1 cellular context compared by ENCODE assay signal in genomic region chr21:28818663-28819278, GRCh38.
TF ChIP-seq lines count a peak whose summit lies in the region.

No MANE protein-coding gene starts in this region.

TF ChIP-seq in IMR-90, 13 proteins besides CTCF, POLR2A, EP300 and RAD21:
- TF ChIP-seq USF2 (IDR thresholded peaks at IDR 0.05; ENCODE audit: low read depth, low read length) = no peak
- TF ChIP-seq BHLHE40 (IDR thresholded peaks at IDR 0.05; ENCODE audit: low read depth, low read length) = no peak
- TF ChIP-seq ELK1 (IDR thresholded peaks at IDR 0.05; ENCODE audit: borderline replicate concordance, low read depth, low read length) = no peak
- no peak for TF ChIP-seq FOS (IDR thresholded peaks at IDR 0.05; ENCODE audit: low read depth, low read length)
- TF ChIP-seq RFX5 (IDR thresholded peaks at IDR 0.05; ENCODE audit: low read depth, low read length) = no peak
- no peak for TF ChIP-seq RCOR1 (IDR thresholded peaks at IDR 0.05; ENCODE audit: insufficient replicate concordance, low read length)
- TF ChIP-seq MAZ (IDR thresholded peaks at IDR 0.05; ENCODE audit: borderline replicate concordance, low read depth, low read length) = no peak
- no peak for TF ChIP-seq NFE2L2 (IDR thresholded peaks at IDR 0.05; ENCODE audit: low read depth, low read length)
- TF ChIP-seq CEBPB (IDR thresholded peaks at IDR 0.05; ENCODE audit: low read depth, low read length) = no peak
- no peak for TF ChIP-seq CHD1 (IDR thresholded peaks at IDR 0.05; ENCODE audit: low read depth, low read length)
- TF ChIP-seq MXI1 (IDR thresholded peaks at IDR 0.05; ENCODE audit: borderline replicate concordance, low read depth, low read length) = no peak
